ENCODE assay signal across 17 cellular contexts in genomic region chr5:6585168-6585567, GRCh38.
"Had no signal": no experiment of that assay in that cellular context is flagged by ENCODE, and none has a peak within 500 bp of the region (broad histone marks: within the 10 kb centered on the region; RNA-seq: fewer than 3 reads in every experiment).

No MANE protein-coding gene starts in this region.

- H3K27me3 ChIP-seq: pancreas had no signal

- H3K9me3 Mint-ChIP-seq: activated CD8-positive, alpha-beta T cell treated with anti-CD3 and anti-CD28 coated beads for 36 hours; activated naive CD8-positive, alpha-beta T cell treated with anti-CD3 and anti-CD28 coated beads, Interleukin-2, amount 10 ng/mL, durations not matched to agents 7 days and 5 days; activated T-cell treated with anti-CD3 and anti-CD28 coated beads, Interleukin-2, amount 50 U/mL, for 72 hours; central memory CD8-positive, alpha-beta T cell; endodermal cell had no signal

- H3K4me3 ChIP-seq: pancreas, thoracic aorta had no signal

- H3K36me3 ChIP-seq: pancreas, thoracic aorta had no signal

- H3K9me3 ChIP-seq: pancreas, SK-N-SH, thoracic aorta had no signal

- H3K27ac ChIP-seq: pancreas, thoracic aorta, VCaP had no signal

- H3K36me3 Mint-ChIP-seq: activated naive CD8-positive, alpha-beta T cell treated with anti-CD3 and anti-CD28 coated beads, Interleukin-2, amount 10 ng/mL, durations not matched to agents 7 days and 5 days; brain had no signal

- H3K9ac ChIP-seq: SK-N-SH had no signal

- ATAC-seq: activated CD4-positive, alpha-beta T cell treated with anti-CD3 and anti-CD28 coated beads for 36 hours; activated CD8-positive, alpha-beta T cell treated with anti-CD3 and anti-CD28 coated beads for 36 hours; activated T-cell treated with anti-CD3 and anti-CD28 coated beads, Interleukin-2, amount 50 U/mL, for 72 hours; left ventricle myocardium superior; pancreas had no signal

- H3K4me3 Mint-ChIP-seq: activated CD4-positive, alpha-beta T cell treated with anti-CD3 and anti-CD28 coated beads for 36 hours; activated CD8-positive, alpha-beta T cell treated with anti-CD3 and anti-CD28 coated beads for 36 hours; activated naive CD8-positive, alpha-beta T cell treated with anti-CD3 and anti-CD28 coated beads, Interleukin-2, amount 10 ng/mL, durations not matched to agents 7 days and 5 days; activated T-cell treated with anti-CD3 and anti-CD28 coated beads, Interleukin-2, amount 50 U/mL, for 72 hours; brain; central memory CD8-positive, alpha-beta T cell; endodermal cell had no signal

- H3K4me2 ChIP-seq: SK-N-SH had no signal

- DNase-seq: activated CD4-positive, alpha-beta T cell treated with anti-CD3 and anti-CD28 coated beads for 36 hours; activated CD8-positive, alpha-beta memory T cell treated with anti-CD3 and anti-CD28 coated beads, Interleukin-2, amount 50 U/mL, for 48 hours; activated CD8-positive, alpha-beta T cell treated with anti-CD3 and anti-CD28 coated beads for 36 hours; activated gamma-delta T cell treated with Interleukin-2 at 50 U/mL for 16 hours; activated naive CD8-positive, alpha-beta T cell treated with anti-CD3 and anti-CD28 coated beads, Interleukin-2, amount 10 ng/mL, durations not matched to agents 7 days and 5 days; activated T-cell treated with anti-CD3 and anti-CD28 coated beads, Interleukin-2, amount 50 U/mL, for 72 hours; endodermal cell; left ventricle myocardium superior; midbrain; pancreas; stimulated activated CD4-positive, alpha-beta T cell treated with anti-CD3 and anti-CD28 coated beads, Interleukin-12 subunit alpha, Interleukin-12 subunit beta, amount 100 ng/mL, for 4 hours; stimulated activated CD4-positive, alpha-beta T cell treated with anti-CD3 and anti-CD28 coated beads, Interleukin-2, amount 100 ng/mL, for 24 hours had no signal

- H3K4me1 Mint-ChIP-seq: central memory CD8-positive, alpha-beta T cell; endodermal cell had no signal

- H3K4me1 ChIP-seq: pancreas had no signal

- H3K27ac Mint-ChIP-seq: activated CD4-positive, alpha-beta T cell treated with anti-CD3 and anti-CD28 coated beads for 36 hours; activated CD8-positive, alpha-beta T cell treated with anti-CD3 and anti-CD28 coated beads for 36 hours; activated naive CD8-positive, alpha-beta T cell treated with anti-CD3 and anti-CD28 coated beads, Interleukin-2, amount 10 ng/mL, durations not matched to agents 7 days and 5 days; activated T-cell treated with anti-CD3 and anti-CD28 coated beads, Interleukin-2, amount 50 U/mL, for 72 hours; endodermal cell had no signal
